In the genomic region with DNA sequence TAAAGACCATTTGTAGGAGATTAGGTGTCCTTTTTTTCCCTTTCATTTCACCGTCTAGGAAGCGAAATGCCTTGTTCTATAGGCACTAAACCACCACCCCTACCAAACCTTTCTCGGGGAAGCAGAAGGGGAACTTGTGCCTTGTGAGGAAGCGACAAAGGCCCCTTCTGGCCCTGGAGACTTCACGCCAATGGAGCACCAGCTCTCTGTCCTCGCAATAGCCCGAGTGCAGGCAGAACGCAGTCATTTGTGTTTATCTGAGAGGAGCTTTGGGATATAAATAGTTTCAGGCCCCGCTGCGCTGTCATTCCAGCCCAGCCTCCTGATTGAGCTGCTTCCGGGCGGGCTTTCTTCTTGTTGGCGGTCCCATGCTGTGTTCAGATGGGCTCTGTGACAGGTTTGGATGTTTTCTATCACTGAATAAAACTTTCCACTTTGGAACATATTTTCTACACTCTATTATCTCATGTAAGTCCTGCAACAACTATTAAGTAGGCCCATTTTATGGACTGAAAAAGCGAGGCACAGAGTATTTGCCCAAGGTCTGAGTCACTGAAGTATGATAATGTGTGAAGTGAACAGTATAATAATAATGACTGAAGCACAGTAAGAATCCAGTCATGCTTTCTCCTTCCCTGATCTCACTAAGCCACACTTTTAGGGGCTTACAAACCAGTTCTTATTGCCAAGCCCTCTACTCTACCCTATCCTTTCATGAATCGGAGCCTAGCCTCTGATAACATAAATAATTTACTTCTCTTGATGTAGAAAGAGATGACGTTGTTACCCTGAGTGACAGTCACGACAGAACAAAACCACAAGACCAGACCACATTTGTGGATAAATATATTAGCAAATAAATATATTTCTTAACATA, we compare ENCODE assay signal across 8 cellular contexts. TPM values are rescaled to one million over a fixed set of nuclear protein-coding genes. Genes with fewer than 3 reads are reported as not detected.
DNase-seq lines count a peak whose midpoint lies in the region; ATAC-seq, FAIRE-seq and TF ChIP-seq lines count a peak whose summit lies in the region.

No MANE protein-coding gene starts in this region.

- intact Hi-C loops in HepG2 (cut with micrococcal nuclease; ENCODE audit: unreplicated experiment) = loop anchor here (1.0 to 2.0 kb wide), 5 partner anchors 16 to 64 kb away; a partner anchor contains a TSS

- no peaks in the 10 kb centered on the region for H3K9me3 ChIP-seq in RWPE2 (ENCODE audit: severe bottlenecking)
- H3K9me3 ChIP-seq in HepG2 (ENCODE audit: low read length) = no peaks in the 10 kb centered on the region
- H3K9me3 ChIP-seq in subcutaneous abdominal adipose tissue (ENCODE audit: control insufficient read depth in 5 of 5, low read length in 5 of 5) = no peaks in the 10 kb centered on the region

- H4K20me1 ChIP-seq in HepG2 (ENCODE audit: insufficient read depth, low read length) = no peaks in the 10 kb centered on the region

- H3K27ac ChIP-seq in RWPE2 (ENCODE audit: poor library complexity, severe bottlenecking) (peak overlapping the region; percentile 70), HepG2 (ENCODE audit: extremely low read length, insufficient read depth, low read length) (peak overlapping the region; percentile 88), subcutaneous abdominal adipose tissue (ENCODE audit: low read depth, low read length) (peak overlapping the region; percentile 80)

- POLR2A ChIA-PET in AG04449 (lab: Yijun Ruan, JAX) = interaction anchor here (0.7 to 4.8 kb wide), 7 partner anchors 9 to 166 kb away, joined by 4 to 88 read pairs (median 9); a partner anchor contains a TSS
- POLR2A ChIA-PET in HepG2 (lab: Yijun Ruan, JAX) = interaction anchor here (1.1 to 8.1 kb wide), 20 partner anchors 10 to 94 kb away, joined by 3 to 254 read pairs (median 12); a partner anchor contains a TSS

- DNase-seq in AG04449 (ENCODE audit: low read depth, low spot score) = no peak
- no peak for DNase-seq in RWPE2 (ENCODE audit: low spot score)
- DNase-seq in choroid plexus epithelial cell (ENCODE audit: low read depth) = peak; percentile 65
- DNase-seq in HepG2 (ENCODE audit: low spot score) = no peak

- ATAC-seq in RWPE2 (ENCODE audit: low read depth) (no peak; the same call in 1 of the 3 replicates), HepG2 (no peak), HG02571 (IDR thresholded peaks at IDR 0.05; ENCODE audit: unreplicated experiment) (no peak), HG03378 (IDR thresholded peaks at IDR 0.05; ENCODE audit: unreplicated experiment) (no peak)

- peak overlapping the region; percentile 97 for H3K4me2 ChIP-seq in HepG2 (ENCODE audit: low read depth, low read length)

- TF ChIP-seq POLR2A in GM18951 (IDR thresholded peaks at IDR 0.05; ENCODE audit: extremely low read depth, insufficient read depth, insufficient read length) = peak; percentile 17
- no peak; a peak in 1 of 4 replicates for TF ChIP-seq POLR2A in HepG2 (IDR thresholded peaks at IDR 0.05; ENCODE audit: insufficient read depth in 1 of 2, low read depth in 2 of 2, low read length in 2 of 2)

- TF ChIP-seq EP300 in HepG2 (IDR thresholded peaks at IDR 0.05; ENCODE audit: low read depth in 2 of 2, low read length in 2 of 2) (no peak), HepG2 (CRISPR knock-in tag; IDR thresholded peaks at IDR 0.05; ENCODE audit: borderline replicate concordance) (no peak)

- H3K79me2 ChIP-seq in HepG2 (ENCODE audit: insufficient read depth, low read length) = peaks cover 33% of the 10 kb centered on the region

- in situ Hi-C loops in GM18951 (cut with MboI; ENCODE audit: low sequenced_read_pairs, unreplicated experiment) = no loop called here
- in situ Hi-C loops in HepG2 (cut with HindIII; ENCODE audit: extremely low pct_ligation_motif_present, low pct_unique_long_range_greater_than_20kb) = no loop called here

- no peak overlapping the region for H2AFZ ChIP-seq in HepG2 (ENCODE audit: low read length)

- CTCF ChIA-PET in AG04449 (lab: Yijun Ruan, JAX) = interaction anchor here (1.1 to 6.7 kb wide), 8 partner anchors 10 to 105 kb away, joined by 3 to 43 read pairs (median 4); no protein-coding TSS in a partner anchor
- CTCF ChIA-PET in HepG2 (lab: Yijun Ruan, JAX; ENCODE audit: low intra/inter-chr PET ratio, low total read pairs) = interaction anchor here (1.6 to 2.2 kb wide), 2 partner anchors 65 to 95 kb away, joined by 3 to 19 read pairs; a partner anchor contains a TSS

- 77% methylated on average over 17 of the region's 17 CpGs for WGBS in HepG2 (ENCODE audit: low lambda C conversion rate)

- TF ChIP-seq RAD21 in HepG2 (CRISPR knock-in tag; IDR thresholded peaks at IDR 0.05) = no peak

- H3K4me1 ChIP-seq in RWPE2 (ENCODE audit: insufficient read depth, poor library complexity, severe bottlenecking) (no peaks in the 10 kb centered on the region), HepG2 (ENCODE audit: insufficient read depth, low read length) (peaks cover 40% of the 10 kb centered on the region), subcutaneous abdominal adipose tissue (ENCODE audit: control insufficient read depth in 5 of 5, insufficient read depth in 5 of 5, low read length in 5 of 5) (peaks cover 2 to 23% (median 20%) of the 10 kb centered on the region in 5 donors)

- H3K4me3 ChIP-seq in AG04449 (ENCODE audit: low read depth, low read length) = peak overlapping the region; percentile 99
- H3K4me3 ChIP-seq in RWPE2 (ENCODE audit: severe bottlenecking) = peak overlapping the region; percentile 73
- H3K4me3 ChIP-seq in choroid plexus epithelial cell (ENCODE audit: low read depth, low read length) = peak overlapping the region; percentile 100
- H3K4me3 ChIP-seq in HepG2 (replicated peaks in 1 of 3; ENCODE audit: insufficient read depth in 1 of 3, low read depth in 2 of 3, low read length in 3 of 3) = peak overlapping the region; percentile 58 to 92 (median 88)
- peak overlapping the region; percentile 83 to 99 (median 98) for H3K4me3 ChIP-seq in subcutaneous abdominal adipose tissue (ENCODE audit: low read depth in 1 of 5, low read length in 5 of 5)

- peaks cover 35% of the 10 kb centered on the region for H3K36me3 ChIP-seq in RWPE2 (ENCODE audit: low read depth)
- H3K36me3 ChIP-seq in HepG2 (replicated peaks in 1 of 2; ENCODE audit: control insufficient read depth in 1 of 2, insufficient read depth in 2 of 2, low read length in 2 of 2) = peaks cover 38 to 64% of the 10 kb centered on the region in 2 experiments
- peaks cover 15 to 21% (median 19%) of the 10 kb centered on the region in 5 donors for H3K36me3 ChIP-seq in subcutaneous abdominal adipose tissue (ENCODE audit: control insufficient read depth in 5 of 5, insufficient read depth in 5 of 5, low read length in 5 of 5)

- TF ChIP-seq CTCF in AG04449 (IDR thresholded peaks at IDR 0.05; ENCODE audit: insufficient read depth, low read length, missing control alignments) (no peak), RWPE2 (IDR thresholded peaks at IDR 0.05; ENCODE audit: poor library complexity, severe bottlenecking) (no peak), choroid plexus epithelial cell (conservative IDR thresholded peaks at IDR 0.05; ENCODE audit: low read depth, low read length) (no peak), HepG2 (CRISPR knock-in tag; IDR thresholded peaks at IDR 0.05) (no peak)

- H3K27me3 ChIP-seq in RWPE2 (ENCODE audit: insufficient read depth, poor library complexity, severe bottlenecking) (no peaks in the 10 kb centered on the region), HepG2 (ENCODE audit: control insufficient read depth in 1 of 2, insufficient read depth in 2 of 2, low read length in 2 of 2) (no peaks in the 10 kb centered on the region; a peak in 1 of 5 replicates), subcutaneous abdominal adipose tissue (ENCODE audit: control insufficient read depth in 5 of 5, insufficient read depth in 4 of 5, low read length in 5 of 5) (peaks cover 0 to 6% (median 2%) of the 10 kb centered on the region in 5 donors)

- FAIRE-seq in HepG2 (lab: Jason Lieb, UNC) = no peak

- BruUV-seq in HepG2 (replicated peaks; lab: Mats Ljungman, UMichigan) = no TSS peak

- H3K9ac ChIP-seq in HepG2 (ENCODE audit: insufficient read depth, low read depth, low read length) = peak overlapping the region; percentile 90
- peak overlapping the region; percentile 5 to 97 (median 94) for H3K9ac ChIP-seq in subcutaneous abdominal adipose tissue (ENCODE audit: low read length in 5 of 5)

RNA-seq across cellular contexts. Expression of a gene that starts 1.1 kb away (rescaled TPM):
- total RNA-seq in HepG2 (2016; rRNA removed; fragmentation: Illumina TruSeq; extraction: Trizol) = 155 and 252 TPM in 2 replicates
- total RNA-seq in HepG2 (2016; cell fraction: cytosol; rRNA removed; fragmentation: Illumina TruSeq; extraction: Trizol; ENCODE audit: low read depth) = 72.2 and 76.4 TPM in 2 replicates
- 169 and 290 TPM in 2 replicates for total RNA-seq in HepG2 (2016; cell fraction: insoluble cytoplasmic fraction; rRNA removed; fragmentation: Illumina TruSeq; extraction: Trizol)
- total RNA-seq in HepG2 (2016; cell fraction: membrane; rRNA removed; fragmentation: Illumina TruSeq; extraction: Trizol) = 130 and 134 TPM in 2 replicates
- 74.4 and 75.7 TPM in 2 replicates for total RNA-seq in HepG2 (2016; cell fraction: nucleus; rRNA removed; fragmentation: Illumina TruSeq; extraction: Trizol)
- polyA plus RNA-seq in HepG2 (2011; rRNA removed) = 231 and 244 TPM in 2 replicates
- 148 and 229 TPM in 2 replicates for polyA plus RNA-seq in HepG2 (2011; cell fraction: cytosol; rRNA removed)
- 65.5 and 71.0 TPM in 2 replicates for polyA plus RNA-seq in HepG2 (2011; cell fraction: nucleus; rRNA removed)
- 227 and 249 TPM in 2 replicates for polyA plus RNA-seq in HepG2 (2012)
- polyA plus RNA-seq in HepG2 (2016; cell fraction: cytosol; fragmentation: Illumina TruSeq; extraction: Trizol; ENCODE audit: low read depth) = 105 and 107 TPM in 2 replicates
- polyA plus RNA-seq in HepG2 (2016; cell fraction: insoluble cytoplasmic fraction; fragmentation: Illumina TruSeq; extraction: Trizol; ENCODE audit: low read depth) = 309 and 341 TPM in 2 replicates
- polyA plus RNA-seq in HepG2 (2016; cell fraction: membrane; fragmentation: Illumina TruSeq; extraction: Trizol; ENCODE audit: low read depth) = 144 and 156 TPM in 2 replicates
- polyA plus RNA-seq in HepG2 (2016; cell fraction: nucleus; fragmentation: Illumina TruSeq; extraction: Trizol; ENCODE audit: insufficient read depth, low read depth) = 164 and 191 TPM in 2 replicates
- 68.7 and 109 TPM in 2 replicates for polyA minus RNA-seq in HepG2 (2011; rRNA and poly(A)+ RNA removed; ENCODE audit: low replicate concordance)
- 45.1 and 56.8 TPM in 2 replicates for polyA minus RNA-seq in HepG2 (2011; cell fraction: cytosol; rRNA and poly(A)+ RNA removed)
- 51.9 and 61.5 TPM in 2 replicates for polyA minus RNA-seq in HepG2 (2011; cell fraction: nucleus; rRNA and poly(A)+ RNA removed)

RNA-seq across cellular contexts. Expression of a gene that starts 24.5 kb away (rescaled TPM):
- not detected in 2 replicates for total RNA-seq in HepG2 (2016; rRNA removed; fragmentation: Illumina TruSeq; extraction: Trizol)
- total RNA-seq in HepG2 (2016; cell fraction: cytosol; rRNA removed; fragmentation: Illumina TruSeq; extraction: Trizol; ENCODE audit: low read depth) = not detected in 2 replicates
- total RNA-seq in HepG2 (2016; cell fraction: insoluble cytoplasmic fraction; rRNA removed; fragmentation: Illumina TruSeq; extraction: Trizol) = not detected in 2 replicates
- total RNA-seq in HepG2 (2016; cell fraction: membrane; rRNA removed; fragmentation: Illumina TruSeq; extraction: Trizol) = not detected in 2 replicates
- total RNA-seq in HepG2 (2016; cell fraction: nucleus; rRNA removed; fragmentation: Illumina TruSeq; extraction: Trizol) = not detected in 2 replicates
- polyA plus RNA-seq in HepG2 (2011; rRNA removed) = 0.25 TPM in 1 of 2 replicates, not detected in the other
- polyA plus RNA-seq in HepG2 (2011; cell fraction: cytosol; rRNA removed) = 0.03 TPM in 1 of 2 replicates, not detected in the other
- polyA plus RNA-seq in HepG2 (2011; cell fraction: nucleus; rRNA removed) = 0.09 and 0.50 TPM in 2 replicates
- polyA plus RNA-seq in HepG2 (2012) = 0.03 TPM in 1 of 2 replicates, not detected in the other
- polyA plus RNA-seq in HepG2 (2016; cell fraction: cytosol; fragmentation: Illumina TruSeq; extraction: Trizol; ENCODE audit: low read depth) = not detected in 2 replicates
- polyA plus RNA-seq in HepG2 (2016; cell fraction: insoluble cytoplasmic fraction; fragmentation: Illumina TruSeq; extraction: Trizol; ENCODE audit: low read depth) = not detected in 2 replicates
- polyA plus RNA-seq in HepG2 (2016; cell fraction: membrane; fragmentation: Illumina TruSeq; extraction: Trizol; ENCODE audit: low read depth) = not detected in 2 replicates
- polyA plus RNA-seq in HepG2 (2016; cell fraction: nucleus; fragmentation: Illumina TruSeq; extraction: Trizol; ENCODE audit: insufficient read depth, low read depth) = not detected in 2 replicates
- 0.26 TPM in 1 of 2 replicates, not detected in the other for polyA minus RNA-seq in HepG2 (2011; rRNA and poly(A)+ RNA removed; ENCODE audit: low replicate concordance)
- polyA minus RNA-seq in HepG2 (2011; cell fraction: cytosol; rRNA and poly(A)+ RNA removed) = not detected in 2 replicates
- polyA minus RNA-seq in HepG2 (2011; cell fraction: nucleus; rRNA and poly(A)+ RNA removed) = under 0.01 TPM in 1 of 2 replicates, not detected in the other
